ENCODE assay signal across 21 cellular contexts in the genomic region with DNA sequence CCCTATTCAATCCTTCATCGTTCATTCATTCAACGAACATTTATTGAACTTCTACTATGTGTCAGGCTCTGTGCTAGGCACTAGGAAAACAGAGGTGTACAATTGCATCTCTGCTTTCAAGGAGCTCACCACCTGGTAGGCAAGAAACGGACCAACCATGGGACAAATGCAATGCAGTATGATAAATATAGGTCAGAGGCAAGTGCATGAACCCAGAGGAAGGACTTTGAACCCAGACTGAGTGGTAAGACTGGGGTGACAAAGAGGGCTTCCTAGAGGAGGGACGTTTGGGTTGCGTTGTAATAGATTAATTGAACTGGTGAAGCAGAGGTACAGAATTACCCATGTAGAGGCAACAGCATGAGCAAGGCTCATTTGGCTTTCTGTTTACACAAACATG. TPM values are rescaled to one million over a fixed set of nuclear protein-coding genes. Genes with fewer than 3 reads are reported as not detected.
DNase-seq lines count a peak whose midpoint lies in the region; ATAC-seq, FAIRE-seq and TF ChIP-seq lines count a peak whose summit lies in the region.
"Had no signal": no experiment of that assay in that cellular context is flagged by ENCODE, and none has a peak within 500 bp of the region (broad histone marks: within the 10 kb centered on the region; RNA-seq: fewer than 3 reads in every experiment).

No MANE protein-coding gene starts in this region.

- H3K27me3 ChIP-seq in MM.1S (replicated peaks; ENCODE audit: insufficient read depth, low read length), result no peaks in the 10 kb centered on the region
- H3K27me3 ChIP-seq in small intestine (ENCODE audit: control insufficient read depth in 2 of 2, insufficient read depth in 2 of 2, low read length in 2 of 2), result no peaks in the 10 kb centered on the region
- H3K27me3 ChIP-seq: neural progenitor cell had no signal

- H3K36me3 ChIP-seq in MM.1S (replicated peaks; ENCODE audit: insufficient read depth, low read length) (no peaks in the 10 kb centered on the region), small intestine (ENCODE audit: control insufficient read depth in 2 of 2, insufficient read depth in 2 of 2, low read length in 2 of 2) (no peaks in the 10 kb centered on the region)
- H3K36me3 ChIP-seq: esophagus muscularis mucosa, neural progenitor cell, WERI-Rb-1 had no signal

- 37 to 56% (median 41%) methylated on average over 5 of the region's 5 CpGs for WGBS in small intestine, 3 donors

- H3K27ac ChIP-seq in MM.1S (ENCODE audit: low read length) (peak overlapping the region; percentile 94; the same call in 1 of the 2 replicates), small intestine (ENCODE audit: low read depth in 1 of 2, low read length in 1 of 2) (peak overlapping the region; percentile 5 to 57)
- H3K27ac ChIP-seq: esophagus muscularis mucosa, neural progenitor cell, WERI-Rb-1 had no signal

- H3K27me3 Mint-ChIP-seq in activated T-cell treated with anti-CD3 and anti-CD28 coated beads, Interleukin-2, amount 50 U/mL, for 4 hours (ENCODE audit: low read depth), result no peaks in the 10 kb centered on the region
- H3K27me3 Mint-ChIP-seq in activated naive CD8-positive, alpha-beta T cell, result no peaks in the 10 kb centered on the region

- no peaks in the 10 kb centered on the region for H3K9me3 ChIP-seq in MM.1S (replicated peaks; ENCODE audit: insufficient read depth, low read length)
- H3K9me3 ChIP-seq in small intestine (ENCODE audit: control insufficient read depth, low read depth), result no peaks in the 10 kb centered on the region

- peaks cover 83% of the 10 kb centered on the region for H3K4me1 Mint-ChIP-seq in activated T-cell treated with anti-CD3 and anti-CD28 coated beads, Interleukin-2, amount 50 U/mL, for 4 hours (ENCODE audit: low read depth)
- peaks cover 83% of the 10 kb centered on the region for H3K4me1 Mint-ChIP-seq in activated naive CD8-positive, alpha-beta T cell (ENCODE audit: low read depth)
- H3K4me1 Mint-ChIP-seq: brain had no signal

- H2AFZ ChIP-seq in MM.1S (ENCODE audit: low read length), result no peak overlapping the region
- H2AFZ ChIP-seq: neural progenitor cell had no signal

- TF ChIP-seq CTCF in MM.1S (IDR thresholded peaks at IDR 0.05; ENCODE audit: low read length), result no peak

- no peaks in the 10 kb centered on the region for H3K9me3 Mint-ChIP-seq in activated T-cell treated with anti-CD3 and anti-CD28 coated beads, Interleukin-2, amount 50 U/mL, for 4 hours
- no peaks in the 10 kb centered on the region for H3K9me3 Mint-ChIP-seq in activated naive CD8-positive, alpha-beta T cell (ENCODE audit: low read depth)

- no peaks in the 10 kb centered on the region for H3K79me2 ChIP-seq in MM.1S (ENCODE audit: low read length)

- no peak for ATAC-seq in activated T-cell treated with anti-CD3 and anti-CD28 coated beads, Interleukin-2, amount 50 U/mL, for 4 hours

- H4K20me1 ChIP-seq in MM.1S (ENCODE audit: insufficient read depth, low read length), result no peaks in the 10 kb centered on the region

- H3K4me2 ChIP-seq in MM.1S (ENCODE audit: low read depth, low read length), result peak overlapping the region; percentile 39
- H3K4me2 ChIP-seq: neural progenitor cell had no signal

- no peaks in the 10 kb centered on the region for H3K9me2 ChIP-seq in MM.1S (replicated peaks; ENCODE audit: insufficient read depth, low read length)

- H3K4me1 ChIP-seq in MM.1S (ENCODE audit: low read length), result peaks cover 35% of the 10 kb centered on the region
- no peaks in the 10 kb centered on the region for H3K4me1 ChIP-seq in small intestine (ENCODE audit: control insufficient read depth in 2 of 2, insufficient read depth in 1 of 2, low read depth in 1 of 2, low read length in 1 of 2)
- H3K4me1 ChIP-seq: esophagus muscularis mucosa, neural progenitor cell had no signal

- no peak for FAIRE-seq in small intestine (lab: Jason Lieb, UNC)
- FAIRE-seq: D721Med, G401.6, GM12891 had no signal

- peaks cover 55% of the 10 kb centered on the region for H3K36me3 Mint-ChIP-seq in activated T-cell treated with anti-CD3 and anti-CD28 coated beads, Interleukin-2, amount 50 U/mL, for 4 hours (ENCODE audit: insufficient read depth)
- peaks cover 50% of the 10 kb centered on the region for H3K36me3 Mint-ChIP-seq in activated naive CD8-positive, alpha-beta T cell
- H3K36me3 Mint-ChIP-seq: neural progenitor cell had no signal

- H3F3A ChIP-seq in MM.1S (ENCODE audit: insufficient read depth, low read length), result peaks cover 23% of the 10 kb centered on the region

- peak overlapping the region; percentile 100 for H3K27ac Mint-ChIP-seq in activated naive CD8-positive, alpha-beta T cell
- H3K27ac Mint-ChIP-seq: brain, neural progenitor cell had no signal

- H3K4me3 ChIP-seq in MM.1S (ENCODE audit: low read length), result no peak overlapping the region
- H3K4me3 ChIP-seq in small intestine (ENCODE audit: low read depth in 1 of 2, low read length in 2 of 2), result no peak overlapping the region
- H3K4me3 ChIP-seq: esophagus muscularis mucosa, neural progenitor cell had no signal

- no peak overlapping the region for H3K9ac ChIP-seq in MM.1S (ENCODE audit: low read length)
- H3K9ac ChIP-seq: neural progenitor cell had no signal

- H3K4me3 Mint-ChIP-seq in activated T-cell treated with anti-CD3 and anti-CD28 coated beads, Interleukin-2, amount 50 U/mL, for 4 hours, result peak overlapping the region; percentile 72
- peak overlapping the region; percentile 83 for H3K4me3 Mint-ChIP-seq in activated naive CD8-positive, alpha-beta T cell
- H3K4me3 Mint-ChIP-seq: brain, neural progenitor cell had no signal

- no peak for DNase-seq in activated T-cell treated with anti-CD3 and anti-CD28 coated beads, Interleukin-2, amount 50 U/mL, for 4 hours
- DNase-seq in activated T-cell treated with anti-CD3 and anti-CD28 coated beads for 4 hours, result no peak
- peak; percentile 33 for DNase-seq in MM.1S
- peak; percentile 48 for DNase-seq in small intestine
- no peak for DNase-seq in RPMI8226
- no peak for DNase-seq in HK-2 (ENCODE audit: unreplicated experiment)
- DNase-seq in UCSD-AML1 (lab: John Stamatoyannopoulos, UW; ENCODE audit: unreplicated experiment), result no peak
- DNase-seq: NCI-H1105, NCI-H2171, WERI-Rb-1 had no signal

RNA-seq across cellular contexts. Expression of a gene that starts 16.4 kb away (rescaled TPM):
- total RNA-seq in activated T-cell treated with anti-CD3 and anti-CD28 coated beads, Interleukin-2, amount 50 U/mL, for 4 hours, result 100 to 1,000 TPM; 353 to 393 (median 374) TPM
- polyA plus RNA-seq in small intestine, result 10 to 100 TPM in 1 of 3 donors, 1 to 10 TPM in 2; 3.9 to 14.9 (median 6.3) TPM
- total RNA-seq: dermis microvascular lymphatic vessel endothelial cell, pulmonary artery endothelial cell, RPMI7951 had no signal
- polyA plus RNA-seq: AG04450 had no signal

Comparison
In these comparisons a context has a peak if more than half of its experiments do, and no peak if none do; other contexts are left out.
1. DNase-seq: peak in MM.1S (single experiment) and small intestine (single experiment); none in activated T-cell treated with anti-CD3 and anti-CD28 coated beads, Interleukin-2, amount 50 U/mL, for 4 hours (single experiment), activated T-cell treated with anti-CD3 and anti-CD28 coated beads for 4 hours (single experiment), RPMI8226 (single experiment), HK-2 (single experiment) and UCSD-AML1 (single experiment).